In the genomic region with DNA sequence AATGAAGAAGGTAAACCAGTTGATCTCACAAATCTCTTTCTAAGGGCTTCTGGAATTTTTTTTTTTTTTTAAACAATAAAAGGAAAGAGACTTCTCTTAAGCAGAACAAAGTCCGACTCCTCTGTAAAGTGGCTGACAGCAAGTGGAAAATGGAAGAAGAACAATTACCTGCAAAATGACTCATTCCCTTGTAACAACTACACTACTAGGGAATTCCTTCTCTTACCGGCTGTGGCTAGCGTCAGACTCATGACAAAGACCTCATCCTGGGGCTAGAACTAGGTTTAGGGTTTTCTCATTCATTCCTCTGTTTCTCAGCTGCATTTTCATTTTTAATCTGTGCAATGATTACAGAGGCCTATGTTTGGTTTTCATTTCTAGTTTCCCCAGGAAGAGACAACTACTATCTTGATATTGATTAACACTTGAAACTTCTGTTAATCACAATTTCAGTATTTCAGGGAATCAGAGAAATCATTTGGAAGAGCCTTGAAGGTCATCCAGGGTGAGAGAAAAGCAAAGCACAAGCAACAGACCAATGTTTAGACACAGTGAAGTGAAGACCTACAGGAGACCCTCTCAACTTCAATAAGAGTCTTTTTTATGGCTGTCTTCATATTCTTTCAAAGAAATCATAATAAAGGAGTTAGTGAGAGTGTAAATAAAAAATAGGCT, we compare ENCODE assay signal across 10 cellular contexts.
DNase-seq lines count a peak whose midpoint lies in the region; ATAC-seq and TF ChIP-seq lines count a peak whose summit lies in the region.
"Had no signal": no experiment of that assay in that cellular context is flagged by ENCODE, and none has a peak within 500 bp of the region (broad histone marks: within the 10 kb centered on the region; RNA-seq: fewer than 3 reads in every experiment).

No MANE protein-coding gene starts in this region.

- no peaks in the 10 kb centered on the region for H3K27me3 ChIP-seq in foreskin keratinocyte

- H3K27ac Mint-ChIP-seq in T-helper 2 cell treated with Interferon-gamma antibody and Interleukin-4, amounts not matched to agents 5 μg/mL and 100 μg/mL, for 36 hours: peak overlapping the region; percentile 71

- H3K4me1 Mint-ChIP-seq in T-helper 2 cell treated with Interferon-gamma antibody and Interleukin-4, amounts not matched to agents 5 μg/mL and 100 μg/mL, for 36 hours (ENCODE audit: low read depth): peaks cover 48% of the 10 kb centered on the region

- ATAC-seq in foreskin keratinocyte (peak; percentile 97), omental fat pad (ENCODE audit: low FRiP score) (no peak), HG02970 (IDR thresholded peaks at IDR 0.05; ENCODE audit: low FRiP score, unreplicated experiment) (no peak)

- H3K27ac ChIP-seq in foreskin keratinocyte (no peak overlapping the region), substantia nigra (ENCODE audit: low read depth, low read length, poor library complexity, severe bottlenecking) (no peak overlapping the region)
- H3K27ac ChIP-seq: lower lobe of right lung had no signal

- H3K4me1 ChIP-seq in foreskin keratinocyte: no peaks in the 10 kb centered on the region
- H3K4me1 ChIP-seq: lower lobe of right lung had no signal

- H3K27me3 Mint-ChIP-seq in T-helper 2 cell treated with Interferon-gamma antibody and Interleukin-4, amounts not matched to agents 5 μg/mL and 100 μg/mL, for 36 hours (ENCODE audit: low read depth): no peaks in the 10 kb centered on the region

- H3K4me3 Mint-ChIP-seq in T-helper 2 cell treated with Interferon-gamma antibody and Interleukin-4, amounts not matched to agents 5 μg/mL and 100 μg/mL, for 36 hours: peak overlapping the region; percentile 49

- peak; percentile 49 for DNase-seq in LoVo (ENCODE audit: low spot score)
- DNase-seq in T-helper 2 cell treated with Interferon-gamma antibody and Interleukin-4, amounts not matched to agents 5 μg/mL and 100 μg/mL, for 36 hours (ENCODE audit: low spot score): peak; percentile 59
- peak; percentile 44 to 81 for DNase-seq in foreskin keratinocyte
- DNase-seq in stimulated activated CD4-positive, alpha-beta T cell treated with anti-CD3 and anti-CD28 coated beads, Interleukin-2, amount 100 ng/mL, for 24 hours: peak; percentile 20 to 30
- no peak for DNase-seq in omental fat pad (ENCODE audit: low spot score)
- no peak for DNase-seq in substantia nigra (lab: John Stamatoyannopoulos, UW)
- DNase-seq: activated CD8-positive, alpha-beta memory T cell treated with anti-CD3 and anti-CD28 coated beads, Interleukin-2, amount 50 U/mL, for 4 hours; lower lobe of right lung; NCI-H1048 had no signal

- peaks cover 11% of the 10 kb centered on the region for H3K9me3 Mint-ChIP-seq in T-helper 2 cell treated with Interferon-gamma antibody and Interleukin-4, amounts not matched to agents 5 μg/mL and 100 μg/mL, for 36 hours

- peaks cover 76% of the 10 kb centered on the region for H3K36me3 Mint-ChIP-seq in T-helper 2 cell treated with Interferon-gamma antibody and Interleukin-4, amounts not matched to agents 5 μg/mL and 100 μg/mL, for 36 hours (ENCODE audit: low read depth)

- TF ChIP-seq CTCF in foreskin keratinocyte (conservative IDR thresholded peaks at IDR 0.05) (no peak), omental fat pad (IDR thresholded peaks at IDR 0.05) (no peak)

Comparison
In these comparisons a context has a peak if more than half of its experiments do, and no peak if none do; other contexts are left out.
1. DNase-seq: peak in LoVo (single experiment), T-helper 2 cell treated with Interferon-gamma antibody and Interleukin-4, amounts not matched to agents 5 μg/mL and 100 μg/mL, for 36 hours (single experiment), foreskin keratinocyte (2 of 2) and stimulated activated CD4-positive, alpha-beta T cell treated with anti-CD3 and anti-CD28 coated beads, Interleukin-2, amount 100 ng/mL, for 24 hours (2 of 2); none in omental fat pad (single experiment) and substantia nigra (0 of 49).